In genomic region chrX:101656817-101657216, GRCh38 we compare ENCODE assay signal across 9 cellular contexts. TPM values are rescaled to one million over a fixed set of nuclear protein-coding genes. Genes with fewer than 3 reads are reported as not detected.
"Had no signal": no experiment of that assay in that cellular context is flagged by ENCODE, and none has a peak within 500 bp of the region (broad histone marks: within the 10 kb centered on the region; RNA-seq: fewer than 3 reads in every experiment).

No MANE protein-coding gene starts in this region.

- H2AFZ ChIP-seq: GM23248 had no signal

- H3K4me3 ChIP-seq: GM23248, HAP-1, K562 had no signal

- DNase-seq: GM23248, GOT3, H7, HFFc6, IMR-90 had no signal

- H3K9me3 Mint-ChIP-seq: HFFc6 had no signal

- H3K4me1 ChIP-seq: HAP-1 had no signal

- H3K27ac ChIP-seq: GM23248 had no signal

- FAIRE-seq: HTR-8/SVneo, K562 had no signal

- H3K36me3 ChIP-seq: HAP-1 had no signal

- H3K4me3 Mint-ChIP-seq: HFFc6 had no signal

- H3K9me3 ChIP-seq: HAP-1 had no signal

- H3K27ac Mint-ChIP-seq: HFFc6 had no signal

- H3K9ac ChIP-seq: GM23248 had no signal

RNA-seq across cellular contexts. Expression of gene ARMCX2, which starts 2.8 kb away (rescaled TPM):
- total RNA-seq: HT-29 had no signal
